Comparison of ENCODE assay signal across 12 cellular contexts in genomic region chr5:72209515-72210115, GRCh38.
DNase-seq lines count a peak whose midpoint lies in the region; ATAC-seq and TF ChIP-seq lines count a peak whose summit lies in the region.
"Had no signal": no experiment of that assay in that cellular context is flagged by ENCODE, and none has a peak within 500 bp of the region (broad histone marks: within the 10 kb centered on the region; RNA-seq: fewer than 3 reads in every experiment).

No MANE protein-coding gene starts in this region.

- H3K36me3 ChIP-seq in mammary epithelial cell (ENCODE audit: insufficient read depth, low read length) (no peaks in the 10 kb centered on the region), thyroid gland (no peaks in the 10 kb centered on the region)
- H3K36me3 ChIP-seq: spleen had no signal

- H3K27me3 Mint-ChIP-seq in MCF 10A (ENCODE audit: insufficient read depth, unreplicated experiment), result no peaks in the 10 kb centered on the region
- H3K27me3 Mint-ChIP-seq: central memory CD8-positive, alpha-beta T cell; stimulated activated naive B cell treated with anti-CD40 and anti-IgM and Interleukin-4, amounts not matched to agents 10 μg/mL and 1 μg/mL and 100 μg/mL, for 72 hours had no signal

- DNase-seq in mammary epithelial cell (peak; percentile 61), MCF 10A (ENCODE audit: unreplicated experiment) (no peak), NCI-H446 treated with DMSO at 0.1 percent for 48 hours (lab: John Stamatoyannopoulos, UW) (peak; percentile 75), foreskin fibroblast (peak; percentile 57 to 77), thyroid gland (peak; percentile 28 to 35), GM10266 (ENCODE audit: extremely low spot score) (no peak)
- DNase-seq: activated T-cell treated with anti-CD3 and anti-CD28 coated beads, Interleukin-2, amount 50 U/mL, for 4 hours; spleen; stimulated activated naive B cell treated with anti-CD40 and anti-IgM and Interleukin-4, amounts not matched to agents 10 μg/mL and 1 μg/mL and 100 μg/mL, for 72 hours had no signal

- H3K4me3 Mint-ChIP-seq in MCF 10A (ENCODE audit: unreplicated experiment), result no peak overlapping the region
- H3K4me3 Mint-ChIP-seq: activated T-cell treated with anti-CD3 and anti-CD28 coated beads, Interleukin-2, amount 50 U/mL, for 4 hours; central memory CD8-positive, alpha-beta T cell; stimulated activated naive B cell treated with anti-CD40 and anti-IgM and Interleukin-4, amounts not matched to agents 10 μg/mL and 1 μg/mL and 100 μg/mL, for 72 hours had no signal

- H3K4me1 Mint-ChIP-seq in MCF 10A (ENCODE audit: insufficient read depth, unreplicated experiment), result peaks cover 24% of the 10 kb centered on the region
- H3K4me1 Mint-ChIP-seq: central memory CD8-positive, alpha-beta T cell; stimulated activated naive B cell treated with anti-CD40 and anti-IgM and Interleukin-4, amounts not matched to agents 10 μg/mL and 1 μg/mL and 100 μg/mL, for 72 hours had no signal

- H4K20me1 ChIP-seq in mammary epithelial cell (ENCODE audit: insufficient read depth, low read length), result no peaks in the 10 kb centered on the region

- no peak for TF ChIP-seq POLR2A in thyroid gland (IDR thresholded peaks at IDR 0.05)

- H3K4me1 ChIP-seq in mammary epithelial cell (ENCODE audit: insufficient read depth, low read length), result peaks cover 23% of the 10 kb centered on the region
- H3K4me1 ChIP-seq in thyroid gland, result peaks cover 0 to 12% of the 10 kb centered on the region in 2 donors

- no peak overlapping the region for H3K27ac Mint-ChIP-seq in MCF 10A (ENCODE audit: low read depth, unreplicated experiment)
- H3K27ac Mint-ChIP-seq: stimulated activated naive B cell treated with anti-CD40 and anti-IgM and Interleukin-4, amounts not matched to agents 10 μg/mL and 1 μg/mL and 100 μg/mL, for 72 hours had no signal

- no peaks in the 10 kb centered on the region for H3K9me3 Mint-ChIP-seq in MCF 10A (ENCODE audit: unreplicated experiment)
- H3K9me3 Mint-ChIP-seq: activated T-cell treated with anti-CD3 and anti-CD28 coated beads, Interleukin-2, amount 50 U/mL, for 4 hours; central memory CD8-positive, alpha-beta T cell; stimulated activated naive B cell treated with anti-CD40 and anti-IgM and Interleukin-4, amounts not matched to agents 10 μg/mL and 1 μg/mL and 100 μg/mL, for 72 hours had no signal

- no peaks in the 10 kb centered on the region for H3K79me2 ChIP-seq in mammary epithelial cell (ENCODE audit: insufficient read depth, low read length)

- H3K4me3 ChIP-seq in mammary epithelial cell (replicated peaks in 1 of 3; ENCODE audit: insufficient read depth in 1 of 3, low read depth in 2 of 3, low read length in 3 of 3) (no peak overlapping the region), foreskin fibroblast (ENCODE audit: low read depth in 1 of 2, low read length in 2 of 2) (no peak overlapping the region), thyroid gland (replicated peaks in 1 of 3) (no peak overlapping the region)
- H3K4me3 ChIP-seq: spleen had no signal

- no peak for TF ChIP-seq CTCF in mammary epithelial cell (conservative IDR thresholded peaks at IDR 0.05 in 1 of 2, IDR thresholded peaks at IDR 0.05 in 1 of 2; ENCODE audit: extremely low read depth in 1 of 2, insufficient read depth in 1 of 2, low read depth in 1 of 2, low read length in 2 of 2)
- TF ChIP-seq CTCF in MCF 10A (IDR thresholded peaks at IDR 0.05; ENCODE audit: unreplicated experiment), result no peak
- no peak for TF ChIP-seq CTCF in foreskin fibroblast (IDR thresholded peaks at IDR 0.05; ENCODE audit: low read depth, low read length)
- no peak for TF ChIP-seq CTCF in thyroid gland (IDR thresholded peaks at IDR 0.05)
- no peak for TF ChIP-seq CTCF in GM10266 (IDR thresholded peaks at IDR 0.05; ENCODE audit: control insufficient read depth, insufficient read depth, low read depth, missing control alignments)

- H3K4me2 ChIP-seq in mammary epithelial cell (ENCODE audit: insufficient read depth, low read depth, low read length), result no peak overlapping the region

- H3K27ac ChIP-seq in mammary epithelial cell (ENCODE audit: insufficient read depth, low read depth, low read length) (no peak overlapping the region), thyroid gland (no peak overlapping the region)

- no peak for ATAC-seq in GM19035 (IDR thresholded peaks at IDR 0.05; ENCODE audit: unreplicated experiment)
- ATAC-seq in GM19463 (IDR thresholded peaks at IDR 0.05; ENCODE audit: unreplicated experiment), result no peak
- ATAC-seq: activated T-cell treated with anti-CD3 and anti-CD28 coated beads, Interleukin-2, amount 50 U/mL, for 4 hours; stimulated activated naive B cell treated with anti-CD40 and anti-IgM and Interleukin-4, amounts not matched to agents 10 μg/mL and 1 μg/mL and 100 μg/mL, for 72 hours had no signal

- H3K27me3 ChIP-seq in mammary epithelial cell (ENCODE audit: insufficient read depth, low read length), result no peaks in the 10 kb centered on the region
- H3K27me3 ChIP-seq in thyroid gland, result no peaks in the 10 kb centered on the region
- H3K27me3 ChIP-seq: spleen had no signal

- no peak overlapping the region for H3K9ac ChIP-seq in mammary epithelial cell (ENCODE audit: insufficient read depth, low read length)

- CTCF ChIA-PET in mammary epithelial cell (lab: Charles Lee; ENCODE audit: low non-redundant PET) (no interaction called here), MCF 10A (lab: Yijun Ruan, JAX) (no interaction called here)

- H3K9me3 ChIP-seq in mammary epithelial cell (replicated peaks; ENCODE audit: insufficient read depth, low read length) (no peaks in the 10 kb centered on the region), thyroid gland (no peaks in the 10 kb centered on the region)
- H3K9me3 ChIP-seq: spleen had no signal

- POLR2A ChIA-PET in MCF 10A (lab: Yijun Ruan, JAX), result interaction anchor here (0.6 kb wide), 1 partner anchor 164 kb away, joined by 4 read pairs; no protein-coding TSS in a partner anchor

- H2AFZ ChIP-seq in mammary epithelial cell (ENCODE audit: low read depth, low read length), result no peak overlapping the region

- BruUV-seq in mammary epithelial cell (replicated peaks; lab: Mats Ljungman, UMichigan), result no TSS peak
- BruUV-seq in MCF 10A (replicated peaks; lab: Mats Ljungman, UMichigan), result no TSS peak

- intact Hi-C loops in mammary epithelial cell (cut with micrococcal nuclease), result loop anchor here (2.0 kb wide), 1 partner anchor 71 kb away; no protein-coding TSS in a partner anchor
- intact Hi-C loops in MCF 10A (cut with micrococcal nuclease), result no loop called here
- intact Hi-C loops in thyroid gland (cut with DNase I), result no loop called here

- WGBS in mammary epithelial cell (ENCODE audit: low coverage, missing lambda C conversion rate), result 69% methylated on average over 3 of the region's 7 CpGs
- WGBS in thyroid gland, 2 donors, result 66 to 80% methylated on average over 7 of the region's 7 CpGs

- dilution Hi-C loops in mammary epithelial cell (cut with HindIII; ENCODE audit: low sequenced_read_pairs), result no loop called here

- H3K36me3 Mint-ChIP-seq in MCF 10A (ENCODE audit: insufficient read depth, unreplicated experiment), result peaks cover 20% of the 10 kb centered on the region

- in situ Hi-C loops in mammary epithelial cell (cut with MboI; ENCODE audit: low sequenced_read_pairs in 2 of 2), result no loop called here

Comparison
In these comparisons a context has a peak if more than half of its experiments do, and no peak if none do; other contexts are left out.
1. DNase-seq: peak in mammary epithelial cell (single experiment), NCI-H446 treated with DMSO at 0.1 percent for 48 hours (single experiment), foreskin fibroblast (2 of 2) and thyroid gland (2 of 2); none in MCF 10A (single experiment) and GM10266 (single experiment).